20 cellular contexts compared by ENCODE assay signal in genomic region chr2:151166410-151166809, GRCh38.
DNase-seq lines count a peak whose midpoint lies in the region; ATAC-seq and TF ChIP-seq lines count a peak whose summit lies in the region.
"Had no signal": no experiment of that assay in that cellular context is flagged by ENCODE, and none has a peak within 500 bp of the region (broad histone marks: within the 10 kb centered on the region; RNA-seq: fewer than 3 reads in every experiment).

No MANE protein-coding gene starts in this region.

- H3K4me1 ChIP-seq in BLaER1, result peaks cover 28% of the 10 kb centered on the region
- H3K4me1 ChIP-seq in BLaER1 treated with 17β-estradiol and CSF1 and Interleukin-3, amounts not matched to agents 10 nM and 100 nM, result peaks cover 0 to 33% (median 14%) of the 10 kb centered on the region in 10 experiments; a peak in 16 of 20 replicates
- H3K4me1 ChIP-seq: BE2C had no signal

- peak; percentile 76 for DNase-seq in Jurkat, Clone E6-1 (ENCODE audit: low read depth, low spot score)
- DNase-seq in nephron progenitor cell, result no peak
- DNase-seq in LoVo (ENCODE audit: low spot score), result no peak
- DNase-seq: 8988T; ACHN; BE2C; C1 segment of cervical spinal cord; CD4-positive, alpha-beta memory T cell; CD4-positive, CD25-positive, alpha-beta regulatory T cell; CD8-positive, alpha-beta memory T cell; COR-L47; DMS 273 treated with DMSO at 0.1 percent for 48 hours; DMS153; DMS53; EL; GDM1 had no signal

- H3K4me1 Mint-ChIP-seq in nephron progenitor cell, result peaks cover 31% of the 10 kb centered on the region
- H3K4me1 Mint-ChIP-seq: CD14-positive monocyte; CD4-positive, CD25-positive, alpha-beta regulatory T cell; CD8-positive, alpha-beta memory T cell had no signal

- no peak overlapping the region for H3K9ac ChIP-seq in BLaER1
- no peak overlapping the region for H3K9ac ChIP-seq in BLaER1 treated with 17β-estradiol and CSF1 and Interleukin-3, amounts not matched to agents 10 nM and 100 nM

- H3K27me3 ChIP-seq in BLaER1, result no peaks in the 10 kb centered on the region
- H3K27me3 ChIP-seq in BLaER1 treated with 17β-estradiol and CSF1 and Interleukin-3, amounts not matched to agents 10 nM and 100 nM, result no peaks in the 10 kb centered on the region
- H3K27me3 ChIP-seq: BE2C had no signal

- H3K4me2 ChIP-seq in BLaER1, result peak overlapping the region; percentile 59
- peak overlapping the region; percentile 13 to 73 (median 56); a peak in 21 of 22 replicates for H3K4me2 ChIP-seq in BLaER1 treated with 17β-estradiol and CSF1 and Interleukin-3, amounts not matched to agents 10 nM and 100 nM

- H3K4me3 Mint-ChIP-seq in nephron progenitor cell, result no peak overlapping the region
- H3K4me3 Mint-ChIP-seq: CD14-positive monocyte; CD4-positive, alpha-beta memory T cell; CD4-positive, CD25-positive, alpha-beta regulatory T cell; CD8-positive, alpha-beta memory T cell had no signal

- no peak for TF ChIP-seq CTCF in nephron progenitor cell (IDR thresholded peaks at IDR 0.05)

- no peak for ATAC-seq in HG02678 (IDR thresholded peaks at IDR 0.05; ENCODE audit: unreplicated experiment)

- no peak overlapping the region for H3K27ac Mint-ChIP-seq in nephron progenitor cell
- H3K27ac Mint-ChIP-seq: CD14-positive monocyte; CD4-positive, alpha-beta memory T cell; CD4-positive, CD25-positive, alpha-beta regulatory T cell; CD8-positive, alpha-beta memory T cell had no signal

- no peak overlapping the region for H3K4me3 ChIP-seq in BLaER1
- H3K4me3 ChIP-seq in BLaER1 treated with 17β-estradiol and CSF1 and Interleukin-3, amounts not matched to agents 10 nM and 100 nM, result no peak overlapping the region
- no peak overlapping the region for H3K4me3 ChIP-seq in Jurkat, Clone E6-1 (ENCODE audit: low read length)

- H3K36me3 Mint-ChIP-seq in nephron progenitor cell (ENCODE audit: low read depth), result no peaks in the 10 kb centered on the region
- H3K36me3 Mint-ChIP-seq: CD14-positive monocyte; CD4-positive, alpha-beta memory T cell; CD4-positive, CD25-positive, alpha-beta regulatory T cell; CD8-positive, alpha-beta memory T cell had no signal

- no peaks in the 10 kb centered on the region for H3K9me3 Mint-ChIP-seq in nephron progenitor cell
- H3K9me3 Mint-ChIP-seq: CD8-positive, alpha-beta memory T cell had no signal

- no peak overlapping the region for H3K27ac ChIP-seq in BLaER1
- H3K27ac ChIP-seq in BLaER1 treated with 17β-estradiol and CSF1 and Interleukin-3, amounts not matched to agents 10 nM and 100 nM, result no peak overlapping the region

- H3K27me3 Mint-ChIP-seq in nephron progenitor cell (ENCODE audit: low read depth, poor library complexity), result peaks cover 5% of the 10 kb centered on the region

- H3K9me3 ChIP-seq in BLaER1, result no peaks in the 10 kb centered on the region
- no peaks in the 10 kb centered on the region for H3K9me3 ChIP-seq in BLaER1 treated with 17β-estradiol and CSF1 and Interleukin-3, amounts not matched to agents 10 nM and 100 nM (replicated peaks in 1 of 11)
- H3K9me3 ChIP-seq: BE2C had no signal

- H3K36me3 ChIP-seq in BLaER1, result no peaks in the 10 kb centered on the region
- no peaks in the 10 kb centered on the region for H3K36me3 ChIP-seq in BLaER1 treated with 17β-estradiol and CSF1 and Interleukin-3, amounts not matched to agents 10 nM and 100 nM
- H3K36me3 ChIP-seq: BE2C had no signal

- H4K20me1 ChIP-seq in BLaER1, result no peaks in the 10 kb centered on the region
- H4K20me1 ChIP-seq in BLaER1 treated with 17β-estradiol and CSF1 and Interleukin-3, amounts not matched to agents 10 nM and 100 nM, result no peaks in the 10 kb centered on the region
